8 cellular contexts compared by ENCODE assay signal in genomic region chr14:34301107-34301734, GRCh38.
DNase-seq lines count a peak whose midpoint lies in the region; ATAC-seq and TF ChIP-seq lines count a peak whose summit lies in the region.

No MANE protein-coding gene starts in this region.

- H3K27me3 ChIP-seq in BE2C: no peaks in the 10 kb centered on the region
- H3K27me3 ChIP-seq in tibial artery: no peaks in the 10 kb centered on the region

- no peaks in the 10 kb centered on the region for H3K27me3 Mint-ChIP-seq in activated CD8-positive, alpha-beta T cell treated with anti-CD3 and anti-CD28 coated beads, Interleukin-2, amount 10 ng/mL, durations not matched to agents 7 days and 5 days (ENCODE audit: low read depth)

- H3K9me3 Mint-ChIP-seq in activated CD8-positive, alpha-beta T cell treated with anti-CD3 and anti-CD28 coated beads, Interleukin-2, amount 10 ng/mL, durations not matched to agents 7 days and 5 days (ENCODE audit: insufficient read depth): no peaks in the 10 kb centered on the region

- DNase-seq in BE2C (peak; percentile 33), NCI-H2107 (lab: John Stamatoyannopoulos, UW) (peak; percentile 58), iPS-NIHi11 (ENCODE audit: low spot score) (peak; percentile 70), tibial artery (no peak)
- peak; percentile 28 for DNase-seq in activated CD8-positive, alpha-beta T cell treated with anti-CD3 and anti-CD28 coated beads, Interleukin-2, amount 10 ng/mL, durations not matched to agents 7 days and 5 days

- intact Hi-C loops in tibial artery (cut with DNase I; ENCODE audit: low total_unique reads): no loop called here

- H3K36me3 ChIP-seq in BE2C: no peaks in the 10 kb centered on the region
- no peaks in the 10 kb centered on the region for H3K36me3 ChIP-seq in tibial artery

- CTCF ChIA-PET in activated CD8-positive, alpha-beta T cell treated with anti-CD3 and anti-CD28 coated beads, Interleukin-2, amount 10 ng/mL, durations not matched to agents 7 days and 5 days (lab: Charles Lee): interaction anchor here (0.7 to 2.5 kb wide), 10 partner anchors 9 to 1723 kb away, joined by 3 to 10 read pairs (median 3); no protein-coding TSS in a partner anchor

- H3K9me3 ChIP-seq in BE2C (no peaks in the 10 kb centered on the region), tibial artery (no peaks in the 10 kb centered on the region)

- H3K27ac ChIP-seq in tibial artery: no peak overlapping the region

- H3K36me3 Mint-ChIP-seq in activated CD8-positive, alpha-beta T cell treated with anti-CD3 and anti-CD28 coated beads, Interleukin-2, amount 10 ng/mL, durations not matched to agents 7 days and 5 days (ENCODE audit: low read depth): no peaks in the 10 kb centered on the region

- ATAC-seq in GM18867 (IDR thresholded peaks at IDR 0.05; ENCODE audit: unreplicated experiment) (peak; percentile 48), GM21825 (IDR thresholded peaks at IDR 0.05; ENCODE audit: unreplicated experiment) (no peak), HG03521 (IDR thresholded peaks at IDR 0.05; ENCODE audit: unreplicated experiment) (no peak)
- ATAC-seq in activated CD8-positive, alpha-beta T cell treated with anti-CD3 and anti-CD28 coated beads, Interleukin-2, amount 10 ng/mL, durations not matched to agents 7 days and 5 days: no peak

- H3K4me1 Mint-ChIP-seq in activated CD8-positive, alpha-beta T cell treated with anti-CD3 and anti-CD28 coated beads, Interleukin-2, amount 10 ng/mL, durations not matched to agents 7 days and 5 days (ENCODE audit: low read depth): no peaks in the 10 kb centered on the region

- no peak overlapping the region for H3K27ac Mint-ChIP-seq in activated CD8-positive, alpha-beta T cell treated with anti-CD3 and anti-CD28 coated beads, Interleukin-2, amount 10 ng/mL, durations not matched to agents 7 days and 5 days

- POLR2A ChIA-PET in activated CD8-positive, alpha-beta T cell treated with anti-CD3 and anti-CD28 coated beads, Interleukin-2, amount 10 ng/mL, durations not matched to agents 7 days and 5 days (lab: Charles Lee): no interaction called here

- TF ChIP-seq CTCF in BE2C (IDR thresholded peaks at IDR 0.05; ENCODE audit: low read depth, low read length): peak; percentile 69
- peak; percentile 27 to 36 for TF ChIP-seq CTCF in tibial artery (IDR thresholded peaks at IDR 0.05)

- H3K4me3 Mint-ChIP-seq in activated CD8-positive, alpha-beta T cell treated with anti-CD3 and anti-CD28 coated beads, Interleukin-2, amount 10 ng/mL, durations not matched to agents 7 days and 5 days: no peak overlapping the region

- no peak overlapping the region for H3K4me3 ChIP-seq in BE2C (ENCODE audit: low read depth, low read length)
- no peak overlapping the region for H3K4me3 ChIP-seq in tibial artery

- no peaks in the 10 kb centered on the region for H3K4me1 ChIP-seq in BE2C
- H3K4me1 ChIP-seq in tibial artery: no peaks in the 10 kb centered on the region

Comparison
In these comparisons a context has a peak if more than half of its experiments do, and no peak if none do; other contexts are left out.
1. DNase-seq: peak in BE2C (single experiment), NCI-H2107 (single experiment), activated CD8-positive, alpha-beta T cell treated with anti-CD3 and anti-CD28 coated beads, Interleukin-2, amount 10 ng/mL, durations not matched to agents 7 days and 5 days (single experiment) and iPS-NIHi11 (single experiment); none in tibial artery (0 of 2).